Comparison of ENCODE assay signal across 19 cellular contexts in genomic region chr5:149418910-149419531, GRCh38. TPM values are rescaled to one million over a fixed set of nuclear protein-coding genes. Genes with fewer than 3 reads are reported as not detected.
DNase-seq lines count a peak whose midpoint lies in the region; ATAC-seq and TF ChIP-seq lines count a peak whose summit lies in the region.
"Had no signal": no experiment of that assay in that cellular context is flagged by ENCODE, and none has a peak within 500 bp of the region (broad histone marks: within the 10 kb centered on the region; RNA-seq: fewer than 3 reads in every experiment).

No MANE protein-coding gene starts in this region.

- no peak for TF ChIP-seq EP300 in SK-N-SH (IDR thresholded peaks at IDR 0.05; ENCODE audit: borderline replicate concordance in 1 of 2, low read depth in 1 of 2, low read length in 1 of 2)
- TF ChIP-seq EP300 in ovary (IDR thresholded peaks at IDR 0.05) = no peak

- ATAC-seq in SK-N-SH treated with all-trans-retinoic acid at 6 μM for 48 hours = no peak
- no peak for ATAC-seq in HG03175 (IDR thresholded peaks at IDR 0.05; ENCODE audit: unreplicated experiment)
- no peak for ATAC-seq in HG03095 (IDR thresholded peaks at IDR 0.05; ENCODE audit: unreplicated experiment)
- ATAC-seq: activated T-cell treated with anti-CD3 and anti-CD28 coated beads, Interleukin-2, amount 50 U/mL, for 4 hours; CD8-positive, alpha-beta T cell; left colon; stimulated activated memory B cell treated with anti-CD40 and anti-IgM and Interleukin-4, amounts not matched to agents 10 μg/mL and 1 μg/mL and 100 μg/mL, for 72 hours had no signal

- H3K4me3 ChIP-seq in SK-N-SH (ENCODE audit: low read depth in 2 of 2, low read length in 1 of 2) (no peak overlapping the region), esophagus squamous epithelium (peak overlapping the region in 1 of 4 donors; percentile 66), ovary (no peak overlapping the region)
- H3K4me3 ChIP-seq: adrenal gland had no signal

- H3K4me1 ChIP-seq in SK-N-SH (ENCODE audit: control insufficient read depth in 1 of 2, insufficient read depth in 2 of 2, low read depth in 1 of 2, low read length in 1 of 2) (peaks cover 39 to 71% of the 10 kb centered on the region in 2 experiments), esophagus squamous epithelium (peaks cover 12 to 94% (median 43%) of the 10 kb centered on the region in 3 donors), ovary (ENCODE audit: insufficient read depth) (peaks cover 73% of the 10 kb centered on the region)

- H3K36me3 Mint-ChIP-seq in type B pancreatic cell = no peaks in the 10 kb centered on the region
- H3K36me3 Mint-ChIP-seq: CD8-positive, alpha-beta T cell; stimulated activated memory B cell treated with anti-CD40 and anti-IgM and Interleukin-4, amounts not matched to agents 10 μg/mL and 1 μg/mL and 100 μg/mL, for 72 hours had no signal

- no peak for TF ChIP-seq RAD21 in SK-N-SH (IDR thresholded peaks at IDR 0.05; ENCODE audit: low read length)

- no peak overlapping the region for H3K9ac ChIP-seq in SK-N-SH

- intact Hi-C loops in esophagus squamous epithelium (cut with DNase I) = no loop called here
- intact Hi-C loops in ovary (cut with DNase I) = no loop called here

- H3K4me1 Mint-ChIP-seq in type B pancreatic cell (ENCODE audit: unreplicated experiment) = peaks cover 64% of the 10 kb centered on the region
- H3K4me1 Mint-ChIP-seq: stimulated activated memory B cell treated with anti-CD40 and anti-IgM and Interleukin-4, amounts not matched to agents 10 μg/mL and 1 μg/mL and 100 μg/mL, for 72 hours had no signal

- no peak for TF ChIP-seq POLR2A in esophagus squamous epithelium (IDR thresholded peaks at IDR 0.05)
- TF ChIP-seq POLR2A in ovary (IDR thresholded peaks at IDR 0.05) = no peak

- H3K27me3 ChIP-seq in SK-N-SH (ENCODE audit: insufficient read depth) (no peaks in the 10 kb centered on the region), esophagus squamous epithelium (no peaks in the 10 kb centered on the region), ovary (no peaks in the 10 kb centered on the region)
- H3K27me3 ChIP-seq: adrenal gland had no signal

- H3K9me3 Mint-ChIP-seq in type B pancreatic cell = no peaks in the 10 kb centered on the region
- H3K9me3 Mint-ChIP-seq: activated T-cell treated with anti-CD3 and anti-CD28 coated beads, Interleukin-2, amount 50 U/mL, for 4 hours; CD8-positive, alpha-beta T cell; stimulated activated memory B cell treated with anti-CD40 and anti-IgM and Interleukin-4, amounts not matched to agents 10 μg/mL and 1 μg/mL and 100 μg/mL, for 72 hours had no signal

- H3K4me2 ChIP-seq in SK-N-SH = no peak overlapping the region

- H3F3A ChIP-seq in SK-N-SH (replicated peaks; ENCODE audit: insufficient read depth) = peaks cover 37% of the 10 kb centered on the region

- H3K27ac Mint-ChIP-seq in type B pancreatic cell = no peak overlapping the region
- H3K27ac Mint-ChIP-seq: CD8-positive, alpha-beta T cell; stimulated activated memory B cell treated with anti-CD40 and anti-IgM and Interleukin-4, amounts not matched to agents 10 μg/mL and 1 μg/mL and 100 μg/mL, for 72 hours had no signal

- H3K36me3 ChIP-seq in SK-N-SH (replicated peaks in 1 of 2; ENCODE audit: control insufficient read depth in 1 of 2, insufficient read depth in 2 of 2, low read length in 1 of 2) (peaks cover 2 to 41% of the 10 kb centered on the region in 2 experiments), esophagus squamous epithelium (peaks cover 0 to 9% (median 0%) of the 10 kb centered on the region in 3 donors), ovary (no peaks in the 10 kb centered on the region)
- H3K36me3 ChIP-seq: adrenal gland had no signal

- H3K27ac ChIP-seq in SK-N-SH (ENCODE audit: low read depth in 2 of 2, low read length in 1 of 2) (peak overlapping the region; percentile 62 to 82; a peak in 3 of 4 replicates), esophagus squamous epithelium (peak overlapping the region; percentile 52 to 90 (median 72)), ovary (peak overlapping the region; percentile 37 to 79)
- H3K27ac ChIP-seq: HL-60 had no signal

- WGBS in SK-N-SH (ENCODE audit: low lambda C conversion rate) = 87% methylated on average over 6 of the region's 6 CpGs
- 66 to 67% methylated on average over 6 of the region's 6 CpGs for WGBS in esophagus squamous epithelium, 2 donors
- 11 to 24% (median 16%) methylated on average over 6 of the region's 6 CpGs for WGBS in ovary, 3 donors

- POLR2A ChIA-PET in SK-N-SH (lab: Yijun Ruan, JAX) = no interaction called here

- no peak for TF ChIP-seq CTCF in SK-N-SH (IDR thresholded peaks at IDR 0.05)
- TF ChIP-seq CTCF in esophagus squamous epithelium (IDR thresholded peaks at IDR 0.05) = no peak
- TF ChIP-seq CTCF in ovary (IDR thresholded peaks at IDR 0.05) = no peak
- TF ChIP-seq CTCF in type B pancreatic cell (conservative IDR thresholded peaks at IDR 0.05) = no peak

- DNase-seq in SK-N-SH (no peak), esophagus squamous epithelium (lab: John Stamatoyannopoulos, UW) (no peak), ovary (peak in 2 of 5 donors; percentile 9 to 35), type B pancreatic cell (ENCODE audit: extremely low spot score, unreplicated experiment) (no peak), LoVo (ENCODE audit: low spot score) (no peak)
- DNase-seq: 8988T; activated CD4-positive, alpha-beta T cell treated with anti-CD3 and anti-CD28 coated beads, Interleukin-2, amount 50 U/mL, for 48 hours; activated T-cell treated with anti-CD3 and anti-CD28 coated beads, Interleukin-2, amount 50 U/mL, for 4 hours; CD8-positive, alpha-beta T cell; GDM1; left colon; NCI-H446 had no signal

- CTCF ChIA-PET in SK-N-SH (lab: Yijun Ruan, JAX) = interaction anchor here (1.0 to 52.5 kb wide), 4 partner anchors 12 to 132 kb away, joined by 3 to 1751 read pairs (median 50); partner anchors contain the start of genes CSNK1A1, IL17B and PCYOX1L

- peaks cover 27% of the 10 kb centered on the region for H4K20me1 ChIP-seq in SK-N-SH (ENCODE audit: insufficient read depth)

- H2AFZ ChIP-seq in SK-N-SH (ENCODE audit: low read depth) = no peak overlapping the region

- H3K79me2 ChIP-seq in SK-N-SH (ENCODE audit: insufficient read depth) = peaks cover 66% of the 10 kb centered on the region

- H3K27me3 Mint-ChIP-seq in type B pancreatic cell = no peaks in the 10 kb centered on the region

- H3K4me3 Mint-ChIP-seq in type B pancreatic cell = peak overlapping the region; percentile 8
- H3K4me3 Mint-ChIP-seq: activated T-cell treated with anti-CD3 and anti-CD28 coated beads, Interleukin-2, amount 50 U/mL, for 4 hours; CD8-positive, alpha-beta T cell; stimulated activated memory B cell treated with anti-CD40 and anti-IgM and Interleukin-4, amounts not matched to agents 10 μg/mL and 1 μg/mL and 100 μg/mL, for 72 hours had no signal

- H3K9me3 ChIP-seq in SK-N-SH (no peaks in the 10 kb centered on the region), esophagus squamous epithelium (no peaks in the 10 kb centered on the region), ovary (no peaks in the 10 kb centered on the region)
- H3K9me3 ChIP-seq: adrenal gland had no signal

- no peaks in the 10 kb centered on the region for H3K9me2 ChIP-seq in SK-N-SH

TF ChIP-seq in SK-N-SH, 30 proteins besides CTCF, POLR2A, EP300 and RAD21:
- no peak for TF ChIP-seq RFX5 (IDR thresholded peaks at IDR 0.05; ENCODE audit: low read length)

TF ChIP-seq in SK-N-SH treated with all-trans-retinoic acid at 6 μM for 48 hours, 23 proteins besides CTCF, POLR2A, EP300 and RAD21 (continues in another document):
- TF ChIP-seq GLIS3 (CRISPR knock-in tag; IDR thresholded peaks at IDR 0.05) = no peak
- TF ChIP-seq ZNF8 (CRISPR knock-in tag; IDR thresholded peaks at IDR 0.05) = no peak
- no peak for TF ChIP-seq ARNTL (CRISPR knock-in tag; IDR thresholded peaks at IDR 0.05; ENCODE audit: borderline replicate concordance, low read depth)
- TF ChIP-seq ZNF70 (CRISPR knock-in tag; IDR thresholded peaks at IDR 0.05) = no peak
- TF ChIP-seq SNAI2 (CRISPR knock-in tag; IDR thresholded peaks at IDR 0.05) = no peak
- no peak for TF ChIP-seq TCF4 (CRISPR knock-in tag; IDR thresholded peaks at IDR 0.05; ENCODE audit: borderline replicate concordance)
- no peak for TF ChIP-seq ZFP30 (CRISPR knock-in tag; IDR thresholded peaks at IDR 0.05)
- no peak for TF ChIP-seq ZNF565 (CRISPR knock-in tag; conservative IDR thresholded peaks at IDR 0.05; ENCODE audit: low read depth)
- no peak for TF ChIP-seq OSR1 (CRISPR knock-in tag; IDR thresholded peaks at IDR 0.05)
- no peak for TF ChIP-seq CSDC2 (CRISPR knock-in tag; IDR thresholded peaks at IDR 0.05)
- no peak for TF ChIP-seq ISL1 (CRISPR knock-in tag; IDR thresholded peaks at IDR 0.05)
- no peak for TF ChIP-seq TSHZ2 (CRISPR knock-in tag; IDR thresholded peaks at IDR 0.05)

RNA-seq across cellular contexts. Expression of gene IL17B, which starts 39.9 kb away (rescaled TPM):
- polyA plus RNA-seq in SK-N-SH (2012; rRNA removed) (0.16 TPM in 1 of 2 replicates, not detected in the other), ovary (1 to 10 TPM in 1 of 2 donors, not detected in 1; 1.7 TPM)
- 0.09 TPM in 1 of 2 replicates, not detected in the other for polyA plus RNA-seq in SK-N-SH (2012; cell fraction: cytosol; rRNA removed)
- 0.29 TPM in 1 of 2 replicates, not detected in the other for polyA plus RNA-seq in SK-N-SH (2012; cell fraction: nucleus; rRNA removed)
- total RNA-seq in esophagus squamous epithelium (1 to 10 TPM in 3 of 4 donors, not detected in 1; 2.0 to 2.5 (median 2.1) TPM), ovary (under 1 TPM in 2 of 7 donors, not detected in 5; 0.47 to 0.54 TPM), type B pancreatic cell (ENCODE audit: low replicate concordance) (0.46 TPM in 1 of 2 replicates, not detected in the other)
- total RNA-seq: activated T-cell treated with anti-CD3 and anti-CD28 coated beads, Interleukin-2, amount 50 U/mL, for 4 hours; CD8-positive, alpha-beta T cell had no signal
- polyA plus RNA-seq: neural cell had no signal
